Comparison of ENCODE assay signal across 16 cellular contexts in genomic region chr3:14796403-14797077, GRCh38. TPM values are rescaled to one million over a fixed set of nuclear protein-coding genes. Genes with fewer than 3 reads are reported as not detected.
"Had no signal": no experiment of that assay in that cellular context is flagged by ENCODE, and none has a peak within 500 bp of the region (broad histone marks: within the 10 kb centered on the region; RNA-seq: fewer than 3 reads in every experiment).

No MANE protein-coding gene starts in this region.

- ATAC-seq: foreskin keratinocyte; left colon; stimulated activated naive B cell treated with anti-CD40 and anti-IgM and Interleukin-4, amounts not matched to agents 10 μg/mL and 1 μg/mL and 100 μg/mL, for 72 hours had no signal

- H3K36me3 ChIP-seq: transverse colon had no signal

- DNase-seq: activated CD4-positive, alpha-beta memory T cell treated with anti-CD3 and anti-CD28 coated beads for 36 hours; activated naive CD8-positive, alpha-beta T cell treated with anti-CD3 and anti-CD28 coated beads, Interleukin-2, amount 10 ng/mL, durations not matched to agents 7 days and 5 days; activated T-cell treated with anti-CD3 and anti-CD28 coated beads, Interleukin-2, amount 50 U/mL, for 48 hours; anterior cingulate cortex; foreskin keratinocyte; immature natural killer cell; mammary epithelial cell; posterior cingulate gyrus; right cardiac atrium; stimulated activated CD4-positive, alpha-beta T cell treated with anti-CD3 and anti-CD28 coated beads, Interleukin-2, amount 100 ng/mL, for 24 hours; stimulated activated naive B cell treated with anti-CD40 and anti-IgM and Interleukin-4, amounts not matched to agents 10 μg/mL and 1 μg/mL and 100 μg/mL, for 72 hours; substantia nigra; SW 1271; transverse colon had no signal

- H3K27ac ChIP-seq: foreskin keratinocyte, transverse colon, VCaP had no signal

- H3K4me1 ChIP-seq: foreskin keratinocyte had no signal

- H3K27me3 ChIP-seq: transverse colon had no signal

- H3K4me3 ChIP-seq: transverse colon had no signal

- H3K9me3 ChIP-seq: transverse colon had no signal

RNA-seq across cellular contexts. Expression of gene FGD5, which starts 22.2 kb away (rescaled TPM):
- total RNA-seq: foreskin keratinocyte, mammary epithelial cell had no signal
- polyA plus RNA-seq: foreskin keratinocyte, immature natural killer cell, mammary epithelial cell had no signal
